ENCODE assay signal across 11 cellular contexts in genomic region chr15:67685008-67685599, GRCh38.
DNase-seq lines count a peak whose midpoint lies in the region; TF ChIP-seq lines count a peak whose summit lies in the region.
"Had no signal": no experiment of that assay in that cellular context is flagged by ENCODE, and none has a peak within 500 bp of the region (broad histone marks: within the 10 kb centered on the region; RNA-seq: fewer than 3 reads in every experiment).

No MANE protein-coding gene starts in this region.

- no peaks in the 10 kb centered on the region for H3K27me3 Mint-ChIP-seq in activated naive CD8-positive, alpha-beta T cell treated with anti-CD3 and anti-CD28 coated beads for 36 hours

- no peaks in the 10 kb centered on the region for H3K27me3 ChIP-seq in osteoblast (ENCODE audit: insufficient read depth, low read length)
- H3K27me3 ChIP-seq: left lung had no signal

- no peak overlapping the region for H3K4me3 ChIP-seq in astrocyte of the cerebellum (ENCODE audit: low read depth, low read length)
- H3K4me3 ChIP-seq in osteoblast (ENCODE audit: insufficient read depth, low read length) = no peak overlapping the region
- H3K4me3 ChIP-seq: left lung had no signal

- H3K9me3 Mint-ChIP-seq in activated naive CD8-positive, alpha-beta T cell treated with anti-CD3 and anti-CD28 coated beads for 36 hours = peaks cover 22% of the 10 kb centered on the region

- peaks cover 42% of the 10 kb centered on the region for H3K36me3 Mint-ChIP-seq in activated naive CD8-positive, alpha-beta T cell treated with anti-CD3 and anti-CD28 coated beads for 36 hours

- H3K4me1 ChIP-seq in osteoblast (ENCODE audit: insufficient read depth, low read length) = no peaks in the 10 kb centered on the region
- H3K4me1 ChIP-seq: left lung had no signal

- peaks cover 6% of the 10 kb centered on the region for H3K4me1 Mint-ChIP-seq in activated naive CD8-positive, alpha-beta T cell treated with anti-CD3 and anti-CD28 coated beads for 36 hours

- H4K20me1 ChIP-seq in osteoblast (ENCODE audit: insufficient read depth, low read length) = no peaks in the 10 kb centered on the region

- in situ Hi-C loops in astrocyte of the cerebellum (cut with HindIII; ENCODE audit: low sequenced_read_pairs) = no loop called here

- H3K79me2 ChIP-seq in osteoblast (ENCODE audit: insufficient read depth, low read length) = no peaks in the 10 kb centered on the region

- no peaks in the 10 kb centered on the region for H3K36me3 ChIP-seq in osteoblast (ENCODE audit: insufficient read depth, low read length)

- DNase-seq in NCI-H1436 (lab: John Stamatoyannopoulos, UW) (peak; percentile 28), NCI-H1436 treated with DMSO at 0.1 percent for 48 hours (lab: John Stamatoyannopoulos, UW) (no peak), NAMALWA (ENCODE audit: low spot score) (peak; percentile 63), astrocyte of the cerebellum (ENCODE audit: low read depth) (peak; percentile 29), left kidney (ENCODE audit: low read depth, low spot score) (peak; percentile 77), osteoblast (ENCODE audit: insufficient read length, low spot score, missing footprints) (no peak)
- DNase-seq in activated CD4-positive, alpha-beta T cell treated with anti-CD3 and anti-CD28 coated beads for 48 hours = no peak
- DNase-seq in activated naive CD8-positive, alpha-beta T cell treated with anti-CD3 and anti-CD28 coated beads for 36 hours = no peak
- DNase-seq: aorta, left lung, NCI-H2029 had no signal

- no peak overlapping the region for H3K4me3 Mint-ChIP-seq in activated naive CD8-positive, alpha-beta T cell treated with anti-CD3 and anti-CD28 coated beads for 36 hours

- H3K4me2 ChIP-seq in osteoblast (ENCODE audit: insufficient read depth, low read length) = no peak overlapping the region

- TF ChIP-seq CTCF in astrocyte of the cerebellum (IDR thresholded peaks at IDR 0.05; ENCODE audit: low read depth, low read length, missing control alignments) (no peak), osteoblast (IDR thresholded peaks at IDR 0.05; ENCODE audit: extremely low read depth, low read depth, low read length) (no peak)

- H2AFZ ChIP-seq in osteoblast (ENCODE audit: low read length) = no peak overlapping the region

- H3K9me3 ChIP-seq in osteoblast (ENCODE audit: low read depth, low read length) = peaks cover 8% of the 10 kb centered on the region

- no peak overlapping the region for H3K27ac Mint-ChIP-seq in activated naive CD8-positive, alpha-beta T cell treated with anti-CD3 and anti-CD28 coated beads for 36 hours

- H3K27ac ChIP-seq in osteoblast (ENCODE audit: low read depth, low read length) = no peak overlapping the region
- H3K27ac ChIP-seq: left lung had no signal

Comparison
In these comparisons a context has a peak if more than half of its experiments do, and no peak if none do; other contexts are left out.
1. DNase-seq: peak in NCI-H1436 (single experiment), NAMALWA (single experiment), astrocyte of the cerebellum (single experiment) and left kidney (single experiment); none in NCI-H1436 treated with DMSO at 0.1 percent for 48 hours (single experiment), activated CD4-positive, alpha-beta T cell treated with anti-CD3 and anti-CD28 coated beads for 48 hours (single experiment), activated naive CD8-positive, alpha-beta T cell treated with anti-CD3 and anti-CD28 coated beads for 36 hours (single experiment) and osteoblast (single experiment).